In the genomic region with DNA sequence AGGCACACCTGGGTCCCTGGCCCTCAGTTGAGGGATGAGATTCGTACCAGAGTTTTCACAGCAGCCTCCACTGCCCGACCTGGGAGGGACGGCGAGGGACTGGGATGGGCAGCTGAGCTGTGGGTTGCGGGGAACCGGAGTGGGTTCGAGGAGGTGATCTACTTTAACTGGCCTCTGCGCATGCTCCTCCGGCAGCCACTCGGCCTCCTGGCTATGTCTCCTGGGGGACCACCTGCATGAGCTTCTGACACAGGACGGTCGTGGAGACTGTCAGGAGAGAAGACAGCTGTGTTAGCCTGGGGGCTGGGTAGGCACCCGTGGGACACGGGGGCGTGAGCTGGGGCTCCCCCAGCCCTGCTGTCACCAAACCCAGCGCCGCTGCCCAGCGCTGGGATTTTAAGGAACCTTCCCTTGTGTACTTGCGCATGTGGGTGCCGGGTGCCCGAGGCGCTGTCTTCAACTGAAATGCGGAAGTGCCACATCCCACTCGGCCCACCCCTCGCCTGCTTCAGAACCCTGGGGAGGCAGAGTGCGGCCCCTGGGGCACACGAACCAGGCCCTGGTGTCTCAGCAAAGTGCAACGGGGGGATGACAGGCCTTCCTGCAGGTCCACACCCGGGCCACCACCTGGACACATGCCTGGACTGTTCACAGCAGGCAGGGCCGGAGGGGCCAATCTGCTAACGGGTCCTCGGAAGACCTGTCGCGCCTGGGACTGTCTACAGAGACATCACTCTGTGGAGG, we compare ENCODE assay signal across 21 cellular contexts. TPM values are rescaled to one million over a fixed set of nuclear protein-coding genes. Genes with fewer than 3 reads are reported as not detected.
DNase-seq lines count a peak whose midpoint lies in the region; ATAC-seq, FAIRE-seq and TF ChIP-seq lines count a peak whose summit lies in the region.
"Had no signal": no experiment of that assay in that cellular context is flagged by ENCODE, and none has a peak within 500 bp of the region (broad histone marks: within the 10 kb centered on the region; RNA-seq: fewer than 3 reads in every experiment).

No MANE protein-coding gene starts in this region.

- no peak for TF ChIP-seq POLR2A in NB4 (IDR thresholded peaks at IDR 0.05; ENCODE audit: extremely low read depth, insufficient read length)
- no peak for TF ChIP-seq POLR2A in K562 (conservative IDR thresholded peaks at IDR 0.05)

- H3K27me3 ChIP-seq in K562 (ENCODE audit: control insufficient read depth in 2 of 2, insufficient read depth in 2 of 2, low read length in 2 of 2) = no peaks in the 10 kb centered on the region
- H3K27me3 ChIP-seq: adrenal gland, stomach, vagina had no signal

- H3K27me3 Mint-ChIP-seq in activated naive CD4-positive, alpha-beta T cell treated with anti-CD3 and anti-CD28 coated beads for 36 hours (ENCODE audit: low read depth) = no peaks in the 10 kb centered on the region
- H3K27me3 Mint-ChIP-seq: effector memory CD8-positive, alpha-beta T cell had no signal

- intact Hi-C loops in activated naive CD4-positive, alpha-beta T cell treated with anti-CD3 and anti-CD28 coated beads for 36 hours (cut with micrococcal nuclease) = no loop called here
- intact Hi-C loops in K562 (cut with micrococcal nuclease) = no loop called here

- H3K4me1 Mint-ChIP-seq in activated naive CD4-positive, alpha-beta T cell treated with anti-CD3 and anti-CD28 coated beads for 36 hours (ENCODE audit: low read depth) = no peaks in the 10 kb centered on the region

- WGBS in K562 (ENCODE audit: insufficient coverage, low coverage, missing lambda C conversion rate) = 94% methylated on average over 21 of the region's 34 CpGs

- no peak for DNase-seq in activated naive CD4-positive, alpha-beta T cell treated with anti-CD3 and anti-CD28 coated beads for 36 hours
- no peak for DNase-seq in activated naive CD4-positive, alpha-beta T cell (lab: John Stamatoyannopoulos, UW)
- DNase-seq in NB4 (ENCODE audit: low read depth) (peak; percentile 51), K562 (ENCODE audit: extremely low read depth in 1 of 4, low spot score in 3 of 4) (no peak), NCI-H1694 (lab: John Stamatoyannopoulos, UW) (no peak)
- peak; percentile 32 for DNase-seq in stimulated activated CD8-positive, alpha-beta memory T cell treated with anti-CD3 and anti-CD28 coated beads, Interleukin-4, amount 100 ng/mL, for 48 hours
- DNase-seq in activated effector memory CD4-positive, alpha-beta T cell treated with Interleukin-2 at 50 U/mL for 16 hours = no peak
- DNase-seq: adrenal gland; central memory CD4-positive, alpha-beta T cell; effector memory CD8-positive, alpha-beta T cell; left colon; NCI-H2081; NCI-H526; stomach had no signal

- no peak overlapping the region for H3K4me2 ChIP-seq in K562 (ENCODE audit: insufficient read depth, low read length)

- TF ChIP-seq CTCF in NB4 (IDR thresholded peaks at IDR 0.05; ENCODE audit: low read depth, low read length) (no peak), K562 (IDR thresholded peaks at IDR 0.05 in 2 of 3, conservative IDR thresholded peaks at IDR 0.05 in 1 of 3; ENCODE audit: insufficient read depth in 2 of 3, low read depth in 1 of 3, low read length in 3 of 3) (no peak)

- TF ChIP-seq RAD21 in K562 (CRISPR knock-in tag; conservative IDR thresholded peaks at IDR 0.05 in 1 of 2, IDR thresholded peaks at IDR 0.05 in 1 of 2) = no peak

- H2AFZ ChIP-seq in K562 (ENCODE audit: low read depth, low read length) = no peak overlapping the region
- H2AFZ ChIP-seq: parathyroid adenoma had no signal

- H3K9me1 ChIP-seq in K562 (ENCODE audit: control insufficient read depth, insufficient read depth, low read length) = peaks cover 3% of the 10 kb centered on the region

- H3K4me3 ChIP-seq in NB4 (ENCODE audit: low read depth, low read length) = no peak overlapping the region
- no peak overlapping the region for H3K4me3 ChIP-seq in K562
- H3K4me3 ChIP-seq: adrenal gland, skin epidermis, stomach, vagina had no signal

- H4K20me1 ChIP-seq in K562 (replicated peaks; ENCODE audit: control insufficient read depth, insufficient read depth, low read length) = peaks cover 30% of the 10 kb centered on the region

- CTCF ChIA-PET in activated naive CD4-positive, alpha-beta T cell treated with anti-CD3 and anti-CD28 coated beads for 36 hours (lab: Charles Lee) = interaction anchor here (1.6 to 1.7 kb wide), 2 partner anchors 17 to 39 kb away, joined by 5 to 6 read pairs; no protein-coding TSS in a partner anchor
- CTCF ChIA-PET in K562 (lab: Yijun Ruan, JAX; ENCODE audit: low intra/inter-chr PET ratio) = no interaction called here

- peaks cover 79% of the 10 kb centered on the region; the same call in 2 of the 3 replicates for H3K36me3 ChIP-seq in K562 (ENCODE audit: control insufficient read depth, insufficient read depth, low read length)
- H3K36me3 ChIP-seq: adrenal gland, vagina had no signal

- peak overlapping the region; percentile 37 for H3K27ac Mint-ChIP-seq in activated naive CD4-positive, alpha-beta T cell treated with anti-CD3 and anti-CD28 coated beads for 36 hours

- no TSS peak for BruUV-seq in K562 (replicated peaks; lab: Mats Ljungman, UMichigan)

- in situ Hi-C loops in K562 (cut with MboI) = no loop called here

- TF ChIP-seq EP300 in K562 (IDR thresholded peaks at IDR 0.05; ENCODE audit: low read length) = no peak

- FAIRE-seq in K562 (lab: Jason Lieb, UNC) = no peak
- FAIRE-seq: G401.6, GM18507, RCC 7860 had no signal

- peaks cover 50% of the 10 kb centered on the region for H3K36me3 Mint-ChIP-seq in activated naive CD4-positive, alpha-beta T cell treated with anti-CD3 and anti-CD28 coated beads for 36 hours (ENCODE audit: low read depth)

- ATAC-seq in K562 (no peak), HG03378 (IDR thresholded peaks at IDR 0.05; ENCODE audit: unreplicated experiment) (no peak)
- ATAC-seq: effector memory CD8-positive, alpha-beta T cell; left colon had no signal

- peaks cover 0 to 60% of the 10 kb centered on the region in 2 experiments; a peak in 2 of 5 replicates for H3K4me1 ChIP-seq in K562 (replicated peaks in 1 of 2; ENCODE audit: control insufficient read depth in 2 of 2, insufficient read depth in 2 of 2, low read length in 2 of 2)
- H3K4me1 ChIP-seq: adrenal gland, parathyroid adenoma, vagina had no signal

- no peak overlapping the region for H3K27ac ChIP-seq in K562 (ENCODE audit: extremely low read depth, low read depth, low read length)
- H3K27ac ChIP-seq: adrenal gland, parathyroid adenoma, skin epidermis, vagina had no signal

- H3K79me2 ChIP-seq in K562 (ENCODE audit: control insufficient read depth, insufficient read depth, low read length) = no peaks in the 10 kb centered on the region
- H3K79me2 ChIP-seq: parathyroid adenoma had no signal

- H3K4me3 Mint-ChIP-seq in activated naive CD4-positive, alpha-beta T cell treated with anti-CD3 and anti-CD28 coated beads for 36 hours = no peak overlapping the region

- peak overlapping the region in 1 of 2 experiments; percentile 52; a peak in 1 of 4 replicates for H3K9ac ChIP-seq in K562 (ENCODE audit: insufficient read depth in 1 of 2, low read depth in 2 of 2, low read length in 2 of 2)
- H3K9ac ChIP-seq: parathyroid adenoma had no signal

- no peaks in the 10 kb centered on the region for H3K9me3 ChIP-seq in K562 (replicated peaks; ENCODE audit: control insufficient read depth, insufficient read depth, low read depth, low read length)
- H3K9me3 ChIP-seq: adrenal gland, stomach, vagina had no signal

- no peaks in the 10 kb centered on the region for H3K9me3 Mint-ChIP-seq in activated naive CD4-positive, alpha-beta T cell treated with anti-CD3 and anti-CD28 coated beads for 36 hours
- H3K9me3 Mint-ChIP-seq: effector memory CD8-positive, alpha-beta T cell had no signal

- POLR2A ChIA-PET in K562 (lab: Yijun Ruan, JAX) = interaction anchor here (0.6 to 1.5 kb wide), 9 partner anchors 13 to 184 kb away, joined by 3 to 8 read pairs (median 4); no protein-coding TSS in a partner anchor

TF ChIP-seq in K562, 482 proteins besides CTCF, POLR2A, EP300 and RAD21 (continues in another document):
- peak; percentile 32 for TF ChIP-seq FIP1L1 (IDR thresholded peaks at IDR 0.05; ENCODE audit: low read depth, low read length, poor library complexity, severe bottlenecking)
- TF ChIP-seq POLR2H (tag; IDR thresholded peaks at IDR 0.05; ENCODE audit: low read depth) = 0 out of 2 replicates have a peak, but pooled peaks have one; percentile 13
- TF ChIP-seq KLF10 (CRISPR knock-in tag; IDR thresholded peaks at IDR 0.05) = no peak
- no peak for TF ChIP-seq NR3C1 (CRISPR knock-in tag; IDR thresholded peaks at IDR 0.05)
- no peak for TF ChIP-seq NR1H2 (CRISPR knock-in tag; IDR thresholded peaks at IDR 0.05)
- peak; percentile 99 for TF ChIP-seq RBM22 (IDR thresholded peaks at IDR 0.05; ENCODE audit: low read depth, low read length, poor library complexity, severe bottlenecking)
- TF ChIP-seq POLR2G (IDR thresholded peaks at IDR 0.05; ENCODE audit: low read depth, low read length) = peak; percentile 89

RNA-seq across cellular contexts. Expression of a gene that starts 36.4 kb away (rescaled TPM):
- total RNA-seq in activated naive CD4-positive, alpha-beta T cell treated with anti-CD3 and anti-CD28 coated beads for 36 hours = 100 to 1,000 TPM; 343 to 346 TPM
- total RNA-seq in K562 (2011; cell fraction: chromatin; rRNA removed; ENCODE audit: low replicate concordance) = 56.8 and 152 TPM in 2 replicates
- 157 and 188 TPM in 2 replicates for total RNA-seq in K562 (2011; cell fraction: nucleolus; rRNA removed)
- 147 and 156 TPM in 2 replicates for total RNA-seq in K562 (2011; cell fraction: nucleoplasm; rRNA removed)
- 60.8 and 75.7 TPM in 2 replicates for total RNA-seq in K562 (2014; rRNA removed)
- total RNA-seq in K562 (2014; rRNA removed; fragmentation: Illumina TruSeq; extraction: Trizol) = 16.9 and 18.6 TPM in 2 replicates
- 18.2 and 21.2 TPM in 2 replicates for total RNA-seq in K562 (2015; rRNA removed; fragmentation: Illumina TruSeq; extraction: Trizol)
- total RNA-seq in K562 (2021) = 187 and 220 TPM in 2 replicates
- 14.2 and 19.4 TPM in 2 replicates for polyA plus RNA-seq in K562 (2011; rRNA removed)
- polyA plus RNA-seq in K562 (2011; cell fraction: cytosol; rRNA removed) = 25.5 and 34.2 TPM in 2 replicates
- 35.3 and 43.3 TPM in 2 replicates for polyA plus RNA-seq in K562 (2011; cell fraction: nucleus; rRNA removed)
- 65.7 and 239 TPM in 2 replicates for polyA plus RNA-seq in K562 (2012)
- polyA plus RNA-seq in K562 (2014; fragmentation: Illumina TruSeq; extraction: Trizol) = 97.4 and 161 TPM in 2 replicates
- 1 to 10 TPM; 1.9 to 4.9 TPM for polyA plus RNA-seq in K562 (2014; fragmentation: Nextera tagmentation; extraction: Ambion mirVana)
- 78.0 and 83.8 TPM in 2 replicates for polyA plus RNA-seq in K562 (2014; rRNA removed)
- 11.7 and 15.5 TPM in 2 replicates for polyA minus RNA-seq in K562 (2011; rRNA and poly(A)+ RNA removed)
- polyA minus RNA-seq in K562 (2011; cell fraction: cytosol; rRNA and poly(A)+ RNA removed) = 39.4 and 72.3 TPM in 2 replicates
- 18.2 and 21.2 TPM in 2 replicates for polyA minus RNA-seq in K562 (2011; cell fraction: nucleus; rRNA and poly(A)+ RNA removed)

Comparison
In these comparisons a context has a peak if more than half of its experiments do, and no peak if none do; other contexts are left out.
1. DNase-seq: peak in NB4 (single experiment) and stimulated activated CD8-positive, alpha-beta memory T cell treated with anti-CD3 and anti-CD28 coated beads, Interleukin-4, amount 100 ng/mL, for 48 hours (single experiment); none in activated naive CD4-positive, alpha-beta T cell treated with anti-CD3 and anti-CD28 coated beads for 36 hours (single experiment), activated naive CD4-positive, alpha-beta T cell (0 of 4), K562 (0 of 4), NCI-H1694 (single experiment) and activated effector memory CD4-positive, alpha-beta T cell treated with Interleukin-2 at 50 U/mL for 16 hours (single experiment).